In genomic region chr11:2196970-2197770, GRCh38 we compare ENCODE assay signal across 8 cellular contexts.
DNase-seq lines count a peak whose midpoint lies in the region; ATAC-seq and TF ChIP-seq lines count a peak whose summit lies in the region.

No MANE protein-coding gene starts in this region.

- DNase-seq in GM19238 (ENCODE audit: insufficient read length, low spot score) (peak; percentile 73), NCI-H2196 (lab: John Stamatoyannopoulos, UW; ENCODE audit: unreplicated experiment) (peak; percentile 79), cardiac fibroblast (ENCODE audit: low read depth in 2 of 2) (peak; percentile 61 to 70), kidney tubule cell (ENCODE audit: low spot score) (peak; percentile 73)
- DNase-seq in activated CD4-positive, CD25-positive, alpha-beta regulatory T cell treated with anti-CD3 and anti-CD28 coated beads, Interleukin-2, amount 50 U/mL, for 72 hours: peak; percentile 74
- DNase-seq in stimulated activated CD4-positive, alpha-beta T cell treated with anti-CD3 and anti-CD28 coated beads, Interleukin-4, amount 100 ng/mL, for 1 hour: peak; percentile 73

- ATAC-seq in HG02973 (IDR thresholded peaks at IDR 0.05; ENCODE audit: unreplicated experiment): no peak

- TF ChIP-seq CTCF in 22Rv1 (IDR thresholded peaks at IDR 0.05) (peak; percentile 91), cardiac fibroblast (IDR thresholded peaks at IDR 0.05; ENCODE audit: low read depth, low read length) (peak; percentile 90)

- H3K27ac ChIP-seq in 22Rv1: no peak overlapping the region

- H3K4me3 ChIP-seq in cardiac fibroblast (replicated peaks in 1 of 2; ENCODE audit: low read depth in 2 of 2, low read length in 2 of 2): no peak overlapping the region
